Comparison of ENCODE assay signal across 11 cellular contexts in genomic region chr20:38143238-38143645, GRCh38. TPM values are rescaled to one million over a fixed set of nuclear protein-coding genes. Genes with fewer than 3 reads are reported as not detected.
DNase-seq lines count a peak whose midpoint lies in the region; ATAC-seq and TF ChIP-seq lines count a peak whose summit lies in the region.
"Had no signal": no experiment of that assay in that cellular context is flagged by ENCODE, and none has a peak within 500 bp of the region (broad histone marks: within the 10 kb centered on the region; RNA-seq: fewer than 3 reads in every experiment).

No MANE protein-coding gene starts in this region.

- RAD21 ChIA-PET in HCT116 (lab: Charles Lee; ENCODE audit: low non-redundant PET in 1 of 2, low total read pairs in 2 of 2, uncharacterized antibody in 2 of 2, unreplicated experiment in 2 of 2) = no interaction called here

- peaks cover 75% of the 10 kb centered on the region for H3F3A ChIP-seq in SK-N-SH (replicated peaks; ENCODE audit: insufficient read depth)

- H2AFZ ChIP-seq in HCT116 (ENCODE audit: low read depth, low read length, poor library complexity, severe bottlenecking) (peak overlapping the region; percentile 37), SK-N-SH (ENCODE audit: low read depth) (no peak overlapping the region)

- H3K36me3 Mint-ChIP-seq in activated CD4-positive, alpha-beta T cell treated with anti-CD3 and anti-CD28 coated beads for 36 hours (ENCODE audit: low read depth) = no peaks in the 10 kb centered on the region

- TF ChIP-seq RAD21 in HCT116 (IDR thresholded peaks at IDR 0.05; ENCODE audit: low read depth) = no peak
- TF ChIP-seq RAD21 in SK-N-SH (IDR thresholded peaks at IDR 0.05; ENCODE audit: low read length) = no peak

- H3K36me3 ChIP-seq in HCT116 (ENCODE audit: control insufficient read depth in 1 of 2, insufficient read depth in 2 of 2, low read length in 2 of 2) (no peaks in the 10 kb centered on the region), SK-N-SH (replicated peaks in 1 of 2; ENCODE audit: control insufficient read depth in 1 of 2, insufficient read depth in 2 of 2, low read length in 1 of 2) (peaks cover 49 to 67% of the 10 kb centered on the region in 2 experiments), right atrium auricular region (peaks cover 99% of the 10 kb centered on the region), skeletal muscle satellite cell (ENCODE audit: insufficient read depth, low read length) (peaks cover 9% of the 10 kb centered on the region)

- BruUV-seq in HCT116 (replicated peaks; lab: Mats Ljungman, UMichigan) = no TSS peak

- H3K27ac ChIP-seq in HCT116 (ENCODE audit: low read depth, low read length) (no peak overlapping the region), SK-N-SH (ENCODE audit: low read depth in 2 of 2, low read length in 1 of 2) (peak overlapping the region; percentile 66 to 98), right atrium auricular region (peak overlapping the region; percentile 83 to 84)
- H3K27ac ChIP-seq: testis had no signal

- H3K4me1 ChIP-seq in HCT116 (ENCODE audit: control insufficient read depth in 1 of 2, insufficient read depth in 2 of 2, low read length in 2 of 2) (peaks cover 25 to 32% of the 10 kb centered on the region in 2 experiments), SK-N-SH (ENCODE audit: control insufficient read depth in 1 of 2, insufficient read depth in 2 of 2, low read depth in 1 of 2, low read length in 1 of 2) (peaks cover 18 to 43% of the 10 kb centered on the region in 2 experiments), right atrium auricular region (peaks cover 0 to 34% of the 10 kb centered on the region in 2 donors), skeletal muscle satellite cell (ENCODE audit: control insufficient read depth, insufficient read depth, low read length) (peaks cover 30% of the 10 kb centered on the region)

- TF ChIP-seq CTCF in HCT116 (IDR thresholded peaks at IDR 0.05 in 2 of 3, conservative IDR thresholded peaks at IDR 0.05 in 1 of 3; ENCODE audit: borderline replicate concordance in 1 of 3, insufficient read depth in 1 of 3, low read depth in 2 of 3, low read length in 2 of 3) (no peak), SK-N-SH (IDR thresholded peaks at IDR 0.05) (no peak), right atrium auricular region (IDR thresholded peaks at IDR 0.05) (no peak)

- H4K20me1 ChIP-seq in HCT116 (ENCODE audit: insufficient read depth) = no peaks in the 10 kb centered on the region
- H4K20me1 ChIP-seq in SK-N-SH (ENCODE audit: insufficient read depth) = no peaks in the 10 kb centered on the region

- H3K4me2 ChIP-seq in HCT116 (ENCODE audit: low read length) = peak overlapping the region; percentile 65
- H3K4me2 ChIP-seq in SK-N-SH = 0 out of 2 replicates have a peak overlapping the region, but pooled peaks have one; percentile 65
- no peak overlapping the region for H3K4me2 ChIP-seq in skeletal muscle satellite cell (ENCODE audit: low read length)

- H3K27ac Mint-ChIP-seq in activated CD4-positive, alpha-beta T cell treated with anti-CD3 and anti-CD28 coated beads for 36 hours = no peak overlapping the region

- POLR2A ChIA-PET in HCT116 (lab: Charles Lee) = no interaction called here
- POLR2A ChIA-PET in SK-N-SH (lab: Yijun Ruan, JAX) = no interaction called here
- POLR2A ChIA-PET in activated CD4-positive, alpha-beta T cell treated with anti-CD3 and anti-CD28 coated beads for 36 hours (lab: Charles Lee) = no interaction called here

- H3K9me3 ChIP-seq in HCT116 (ENCODE audit: control insufficient read depth in 1 of 2, insufficient read depth in 1 of 2, low read depth in 1 of 2, low read length in 2 of 2) (no peaks in the 10 kb centered on the region), SK-N-SH (no peaks in the 10 kb centered on the region), right atrium auricular region (no peaks in the 10 kb centered on the region), skeletal muscle satellite cell (replicated peaks; ENCODE audit: low read length) (no peaks in the 10 kb centered on the region)
- H3K9me3 ChIP-seq: testis had no signal

- H3K27me3 Mint-ChIP-seq in activated CD4-positive, alpha-beta T cell treated with anti-CD3 and anti-CD28 coated beads for 36 hours = no peaks in the 10 kb centered on the region

- no peak for ATAC-seq in HCT116
- ATAC-seq in activated CD4-positive, alpha-beta T cell treated with anti-CD3 and anti-CD28 coated beads for 36 hours = no peak

- no peaks in the 10 kb centered on the region for H3K9me3 Mint-ChIP-seq in activated CD4-positive, alpha-beta T cell treated with anti-CD3 and anti-CD28 coated beads for 36 hours (ENCODE audit: low read depth)

- H3K9me2 ChIP-seq in HCT116 (ENCODE audit: insufficient read depth) = no peaks in the 10 kb centered on the region
- no peaks in the 10 kb centered on the region for H3K9me2 ChIP-seq in SK-N-SH

- H3K79me2 ChIP-seq in HCT116 (ENCODE audit: insufficient read depth, low read length) (no peaks in the 10 kb centered on the region), SK-N-SH (ENCODE audit: insufficient read depth) (no peaks in the 10 kb centered on the region)

- TF ChIP-seq POLR2A in HCT116 (IDR thresholded peaks at IDR 0.05; ENCODE audit: borderline replicate concordance, extremely low read depth, insufficient read depth, insufficient read length) = no peak

- intact Hi-C loops in HCT116 (cut with micrococcal nuclease) = no loop called here
- intact Hi-C loops in activated CD4-positive, alpha-beta T cell treated with anti-CD3 and anti-CD28 coated beads for 36 hours (cut with DNase I, micrococcal nuclease) = no loop called here

- 46% methylated on average over 6 of the region's 10 CpGs for WGBS in SK-N-SH (ENCODE audit: low lambda C conversion rate)

- H3K4me3 Mint-ChIP-seq in activated CD4-positive, alpha-beta T cell treated with anti-CD3 and anti-CD28 coated beads for 36 hours = no peak overlapping the region

- no peak for TF ChIP-seq EP300 in SK-N-SH (IDR thresholded peaks at IDR 0.05; ENCODE audit: borderline replicate concordance in 1 of 2, low read depth in 1 of 2, low read length in 1 of 2)

- no peaks in the 10 kb centered on the region for H3K4me1 Mint-ChIP-seq in activated CD4-positive, alpha-beta T cell treated with anti-CD3 and anti-CD28 coated beads for 36 hours

- H3K27me3 ChIP-seq in HCT116 (ENCODE audit: insufficient read depth, low read length) (no peaks in the 10 kb centered on the region), SK-N-SH (ENCODE audit: insufficient read depth) (no peaks in the 10 kb centered on the region), right atrium auricular region (no peaks in the 10 kb centered on the region), skeletal muscle satellite cell (ENCODE audit: control insufficient read depth, insufficient read depth, low read length) (no peaks in the 10 kb centered on the region)
- H3K27me3 ChIP-seq: testis had no signal

- no peak overlapping the region for H3K4me3 ChIP-seq in HCT116 (replicated peaks in 1 of 2; ENCODE audit: low read depth in 1 of 2, low read length in 2 of 2)
- H3K4me3 ChIP-seq in SK-N-SH (ENCODE audit: low read depth in 2 of 2, low read length in 1 of 2) = no peak overlapping the region
- no peak overlapping the region for H3K4me3 ChIP-seq in right atrium auricular region
- no peak overlapping the region for H3K4me3 ChIP-seq in skeletal muscle satellite cell (ENCODE audit: low read length)
- H3K4me3 ChIP-seq: testis had no signal

- CTCF ChIA-PET in HCT116 (lab: Charles Lee) = no interaction called here
- CTCF ChIA-PET in SK-N-SH (lab: Yijun Ruan, JAX) = interaction anchor here (0.9 to 2.5 kb wide), 4 partner anchors 9 to 78 kb away, joined by 3 to 15 read pairs (median 5); partner anchors contain the start of gene TGM2
- CTCF ChIA-PET in activated CD4-positive, alpha-beta T cell treated with anti-CD3 and anti-CD28 coated beads for 36 hours (lab: Charles Lee) = no interaction called here

- no peak for DNase-seq in HCT116 (ENCODE audit: low read depth, low spot score)
- DNase-seq in SK-N-SH = peak; percentile 55
- no peak for DNase-seq in right atrium auricular region (ENCODE audit: low spot score)
- no peak for DNase-seq in GDM1 (lab: John Stamatoyannopoulos, UW)
- DNase-seq in activated CD4-positive, alpha-beta T cell treated with anti-CD3 and anti-CD28 coated beads for 36 hours = no peak
- DNase-seq in stimulated activated CD4-positive, alpha-beta T cell treated with anti-CD3 and anti-CD28 coated beads, Interleukin-2, amount 100 ng/mL, for 48 hours = no peak
- DNase-seq in SW 1271 (lab: John Stamatoyannopoulos, UW) = no peak
- DNase-seq: activated effector memory CD4-positive, alpha-beta T cell treated with Interleukin-2 at 50 U/mL for 16 hours; DMS 273 treated with DMSO at 0.1 percent for 48 hours; testis had no signal

- H3K9ac ChIP-seq in HCT116 (ENCODE audit: low read length) (no peak overlapping the region), SK-N-SH (peak overlapping the region; percentile 79; the same call in 1 of the 2 replicates), skeletal muscle satellite cell (ENCODE audit: low read depth, low read length) (peak overlapping the region; percentile 81)

TF ChIP-seq in HCT116, 20 proteins besides CTCF, POLR2A, EP300 and RAD21:
- TF ChIP-seq SRF (IDR thresholded peaks at IDR 0.05; ENCODE audit: low read depth) (no peak), CEBPB (IDR thresholded peaks at IDR 0.05; ENCODE audit: low read depth) (peak; percentile 52; the same call in 1 of the 2 replicates), SIN3A (IDR thresholded peaks at IDR 0.05; ENCODE audit: low read depth) (no peak), POLR2AphosphoS5 (IDR thresholded peaks at IDR 0.05; ENCODE audit: low read depth, low read length) (no peak)

TF ChIP-seq in SK-N-SH, 30 proteins besides CTCF, POLR2A, EP300 and RAD21 (continues in another document):
- TF ChIP-seq CHD2 (IDR thresholded peaks at IDR 0.05; ENCODE audit: low read length, partially characterized antibody) (no peak), EZH2phosphoT487 (IDR thresholded peaks at IDR 0.05; ENCODE audit: borderline replicate concordance, low read depth) (no peak), MXI1 (IDR thresholded peaks at IDR 0.05; ENCODE audit: low read depth, low read length) (no peak), JUND (IDR thresholded peaks at IDR 0.05) (no peak), USF1 (IDR thresholded peaks at IDR 0.05; ENCODE audit: borderline replicate concordance, low read depth) (no peak)

RNA-seq across cellular contexts. Expression of gene TGM2, which starts 21.8 kb away (rescaled TPM):
- 6.1 TPM for total RNA-seq in HCT116 (2021; ENCODE audit: unreplicated experiment)
- 8.2 and 9.5 TPM in 2 replicates for polyA plus RNA-seq in HCT116 (2012)
- polyA plus RNA-seq in SK-N-SH (2012; rRNA removed) = 548 and 676 TPM in 2 replicates
- polyA plus RNA-seq in SK-N-SH (2012; cell fraction: cytosol; rRNA removed) = 278 and 460 TPM in 2 replicates
- 675 and 717 TPM in 2 replicates for polyA plus RNA-seq in SK-N-SH (2012; cell fraction: nucleus; rRNA removed)
- total RNA-seq in right atrium auricular region = 1,000 to 10,000 TPM in 1 of 2 donors, 100 to 1,000 TPM in 1; 680 to 1,303 TPM
- 1.8 and 4.2 TPM in 2 replicates for total RNA-seq in skeletal muscle satellite cell (2012; rRNA removed)
- under 1 TPM; 0.04 to 0.09 TPM for total RNA-seq in activated CD4-positive, alpha-beta T cell treated with anti-CD3 and anti-CD28 coated beads for 36 hours

Comparison
In these comparisons a context has a peak if more than half of its experiments do, and no peak if none do; other contexts are left out.
1. RNA of gene TGM2, which starts 21.8 kb away (total RNA-seq): 680 to 1,303 TPM in right atrium auricular region; 6.1 TPM in HCT116 (single experiment) and 0.04 to 0.09 TPM in activated CD4-positive, alpha-beta T cell treated with anti-CD3 and anti-CD28 coated beads for 36 hours; every median in the first group is over 10 times any median in the second.